8 cellular contexts compared by ENCODE assay signal in the genomic region with DNA sequence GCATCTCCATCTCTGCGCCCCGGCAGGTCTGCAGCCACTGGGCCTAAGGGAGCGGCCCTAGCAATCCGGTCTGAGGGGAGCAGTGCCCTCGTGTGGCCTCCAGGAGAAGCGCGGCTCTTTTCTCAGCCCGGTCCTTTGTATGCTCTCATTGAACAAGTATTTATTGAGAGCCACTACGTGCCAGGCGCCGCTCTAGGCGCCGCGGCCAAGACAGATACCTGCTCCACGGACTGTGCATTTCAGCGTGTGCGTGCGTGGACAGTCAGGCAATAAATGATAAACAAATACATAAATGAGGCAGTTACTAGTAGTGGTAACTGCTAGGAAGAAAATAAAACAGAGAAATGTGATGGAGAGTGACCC. TPM values are rescaled to one million over a fixed set of nuclear protein-coding genes. Genes with fewer than 3 reads are reported as not detected.
DNase-seq lines count a peak whose midpoint lies in the region; ATAC-seq, FAIRE-seq and TF ChIP-seq lines count a peak whose summit lies in the region.

No MANE protein-coding gene starts in this region.

- no peak for TF ChIP-seq EP300 in SK-N-SH (IDR thresholded peaks at IDR 0.05; ENCODE audit: borderline replicate concordance in 1 of 2, low read depth in 1 of 2, low read length in 1 of 2)

- no peaks in the 10 kb centered on the region for H3K9me3 ChIP-seq in SK-N-SH

- no peak overlapping the region for H3K9ac ChIP-seq in SK-N-SH

- H3K27me3 ChIP-seq in SK-N-SH (ENCODE audit: insufficient read depth) = no peaks in the 10 kb centered on the region

- CTCF ChIA-PET in SK-N-SH (lab: Yijun Ruan, JAX) = interaction anchor here (1.2 to 4.8 kb wide), 3 partner anchors 15 to 118 kb away, joined by 7 to 62 read pairs (median 10); no protein-coding TSS in a partner anchor

- POLR2A ChIA-PET in SK-N-SH (lab: Yijun Ruan, JAX) = no interaction called here

- intact Hi-C loops in head of caudate nucleus (cut with DNase I) = no loop called here
- intact Hi-C loops in posterior cingulate gyrus (cut with DNase I) = no loop called here

- no peak overlapping the region for H3K27ac ChIP-seq in SK-N-SH (ENCODE audit: low read depth in 2 of 2, low read length in 1 of 2)

- H3K4me2 ChIP-seq in SK-N-SH = 0 out of 2 replicates have a peak overlapping the region, but pooled peaks have one; percentile 13

- no peaks in the 10 kb centered on the region for H3K9me2 ChIP-seq in SK-N-SH

- no peaks in the 10 kb centered on the region for H3K36me3 ChIP-seq in SK-N-SH (replicated peaks in 1 of 2; ENCODE audit: control insufficient read depth in 1 of 2, insufficient read depth in 2 of 2, low read length in 1 of 2)

- peak; percentile 57 for DNase-seq in GM12864 (ENCODE audit: low read depth)
- peak; percentile 86 for DNase-seq in NB4 (ENCODE audit: low read depth)
- peak; percentile 92 for DNase-seq in SK-N-SH
- DNase-seq in activated naive CD4-positive, alpha-beta T cell treated with anti-CD3 and anti-CD28 coated beads, Interleukin-2, amount 50 U/mL, for 16 hours = peak; percentile 73
- DNase-seq in head of caudate nucleus = peak; percentile 73 to 96 (median 91)
- peak; percentile 79 to 98 (median 89) for DNase-seq in posterior cingulate gyrus
- DNase-seq in urothelium cell line (ENCODE audit: low spot score) = peak; percentile 84

- H3F3A ChIP-seq in SK-N-SH (replicated peaks; ENCODE audit: insufficient read depth) = peaks cover 4% of the 10 kb centered on the region

- peak; percentile 92 for ATAC-seq in HG02588 (IDR thresholded peaks at IDR 0.05; ENCODE audit: unreplicated experiment)

- no peak overlapping the region; the same call in 1 of the 2 replicates for H3K4me3 ChIP-seq in GM12864 (ENCODE audit: low read depth, low read length)
- no peak overlapping the region for H3K4me3 ChIP-seq in NB4 (ENCODE audit: low read depth, low read length)
- H3K4me3 ChIP-seq in SK-N-SH (ENCODE audit: low read depth in 2 of 2, low read length in 1 of 2) = peak overlapping the region in 1 of 2 experiments; percentile 9; a peak in 2 of 4 replicates

- WGBS in SK-N-SH (ENCODE audit: low lambda C conversion rate) = under 1% methylated on average over 17 of the region's 18 CpGs

- TF ChIP-seq CTCF in GM12864 (IDR thresholded peaks at IDR 0.05; ENCODE audit: low read depth, low read length, missing control alignments) = peak; percentile 90
- peak; percentile 86 for TF ChIP-seq CTCF in NB4 (IDR thresholded peaks at IDR 0.05; ENCODE audit: low read depth, low read length)
- peak; percentile 91 for TF ChIP-seq CTCF in SK-N-SH (IDR thresholded peaks at IDR 0.05)

- TF ChIP-seq POLR2A in NB4 (IDR thresholded peaks at IDR 0.05; ENCODE audit: extremely low read depth, insufficient read length) = no peak

- no peaks in the 10 kb centered on the region for H3K79me2 ChIP-seq in SK-N-SH (ENCODE audit: insufficient read depth)

- no peaks in the 10 kb centered on the region for H4K20me1 ChIP-seq in SK-N-SH (ENCODE audit: insufficient read depth)

- H2AFZ ChIP-seq in SK-N-SH (ENCODE audit: low read depth) = peak overlapping the region; percentile 82

- TF ChIP-seq RAD21 in SK-N-SH (IDR thresholded peaks at IDR 0.05; ENCODE audit: low read length) = peak; percentile 77

- peak; percentile 42 for FAIRE-seq in urothelium cell line (lab: Jason Lieb, UNC)

- H3K4me1 ChIP-seq in SK-N-SH (ENCODE audit: control insufficient read depth in 1 of 2, insufficient read depth in 2 of 2, low read depth in 1 of 2, low read length in 1 of 2) = peaks cover 0 to 4% of the 10 kb centered on the region in 2 experiments; a peak in 1 of 4 replicates

TF ChIP-seq in SK-N-SH, 30 proteins besides CTCF, POLR2A, EP300 and RAD21:
- TF ChIP-seq GABPA (IDR thresholded peaks at IDR 0.05; ENCODE audit: low read depth) (no peak), SIN3A (IDR thresholded peaks at IDR 0.05; ENCODE audit: borderline replicate concordance, low read depth, low read length) (no peak), NFIC (IDR thresholded peaks at IDR 0.05; ENCODE audit: borderline replicate concordance) (no peak), REST (IDR thresholded peaks at IDR 0.05; ENCODE audit: low read depth, low read length) (no peak; the same call in 1 of the 2 replicates), ELF1 (IDR thresholded peaks at IDR 0.05) (no peak), YY1 (IDR thresholded peaks at IDR 0.05; ENCODE audit: low read depth) (no peak), MEF2A (IDR thresholded peaks at IDR 0.05; ENCODE audit: borderline replicate concordance, low read depth) (no peak), RFX5 (IDR thresholded peaks at IDR 0.05; ENCODE audit: low read length) (no peak), CHD2 (IDR thresholded peaks at IDR 0.05; ENCODE audit: low read length, partially characterized antibody) (peak; percentile 32), USF2 (IDR thresholded peaks at IDR 0.05; ENCODE audit: borderline replicate concordance, low read depth, low read length) (no peak), FOXJ3 (CRISPR knock-in tag; IDR thresholded peaks at IDR 0.05) (no peak), MXI1 (IDR thresholded peaks at IDR 0.05; ENCODE audit: low read depth, low read length) (peak; percentile 46; the same call in 1 of the 2 replicates), RCOR1 (IDR thresholded peaks at IDR 0.05; ENCODE audit: low read length) (peak; percentile 55; the same call in 1 of the 2 replicates), GATA2 (CRISPR knock-in tag; IDR thresholded peaks at IDR 0.05) (no peak), SMC3 (IDR thresholded peaks at IDR 0.05; ENCODE audit: low read depth, low read length) (peak; percentile 77; the same call in 1 of the 2 replicates), FOSL2 (IDR thresholded peaks at IDR 0.05; ENCODE audit: borderline replicate concordance, low read depth) (no peak), TAF1 (IDR thresholded peaks at IDR 0.05; ENCODE audit: borderline replicate concordance, low read depth, low read length) (0 out of 2 replicates have a peak, but pooled peaks have one; percentile 19), POLR2AphosphoS5 (IDR thresholded peaks at IDR 0.05; ENCODE audit: low read depth, low read length) (no peak)
- TF ChIP-seq, protein P1, sequence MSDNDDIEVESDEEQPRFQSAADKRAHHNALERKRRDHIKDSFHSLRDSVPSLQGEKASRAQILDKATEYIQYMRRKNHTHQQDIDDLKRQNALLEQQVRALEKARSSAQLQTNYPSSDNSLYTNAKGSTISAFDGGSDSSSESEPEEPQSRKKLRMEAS (IDR thresholded peaks at IDR 0.05; ENCODE audit: low read depth) = peak; percentile 38; the same call in 1 of the 2 replicates
- TF ChIP-seq, protein P2, sequence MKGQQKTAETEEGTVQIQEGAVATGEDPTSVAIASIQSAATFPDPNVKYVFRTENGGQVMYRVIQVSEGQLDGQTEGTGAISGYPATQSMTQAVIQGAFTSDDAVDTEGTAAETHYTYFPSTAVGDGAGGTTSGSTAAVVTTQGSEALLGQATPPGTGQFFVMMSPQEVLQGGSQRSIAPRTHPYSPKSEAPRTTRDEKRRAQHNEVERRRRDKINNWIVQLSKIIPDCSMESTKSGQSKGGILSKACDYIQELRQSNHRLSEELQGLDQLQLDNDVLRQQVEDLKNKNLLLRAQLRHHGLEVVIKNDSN (IDR thresholded peaks at IDR 0.05; ENCODE audit: borderline replicate concordance, low read depth) = no peak

RNA-seq across cellular contexts. Expression of gene SLC4A9, which starts 2.3 kb away (rescaled TPM):
- polyA plus RNA-seq in SK-N-SH (2012; rRNA removed) = 0.02 TPM in 1 of 2 replicates, not detected in the other
- polyA plus RNA-seq in SK-N-SH (2012; cell fraction: cytosol; rRNA removed) = 0.01 TPM in 2 replicates
- 0.09 and 0.10 TPM in 2 replicates for polyA plus RNA-seq in SK-N-SH (2012; cell fraction: nucleus; rRNA removed)

RNA-seq across cellular contexts. Expression of gene HBEGF, which starts 11.3 kb away (rescaled TPM):
- 56.2 and 59.8 TPM in 2 replicates for polyA plus RNA-seq in SK-N-SH (2012; rRNA removed)
- polyA plus RNA-seq in SK-N-SH (2012; cell fraction: cytosol; rRNA removed) = 39.3 and 56.3 TPM in 2 replicates
- 73.4 and 106 TPM in 2 replicates for polyA plus RNA-seq in SK-N-SH (2012; cell fraction: nucleus; rRNA removed)

RNA-seq across cellular contexts. Expression of gene ANKHD1, which starts 43.9 kb away (rescaled TPM):
- polyA plus RNA-seq in SK-N-SH (2012; rRNA removed) = 26.7 and 36.4 TPM in 2 replicates
- polyA plus RNA-seq in SK-N-SH (2012; cell fraction: cytosol; rRNA removed) = 23.0 and 24.5 TPM in 2 replicates
- polyA plus RNA-seq in SK-N-SH (2012; cell fraction: nucleus; rRNA removed) = 62.8 and 92.2 TPM in 2 replicates

RNA-seq across cellular contexts. Expression of gene PFDN1, which starts 54.8 kb away (rescaled TPM):
- polyA plus RNA-seq in SK-N-SH (2012; rRNA removed) = 55.2 and 63.6 TPM in 2 replicates
- polyA plus RNA-seq in SK-N-SH (2012; cell fraction: cytosol; rRNA removed) = 78.2 and 78.4 TPM in 2 replicates
- 31.6 and 34.6 TPM in 2 replicates for polyA plus RNA-seq in SK-N-SH (2012; cell fraction: nucleus; rRNA removed)
